In genomic region chr7:117025891-117026290, GRCh38 we compare ENCODE assay signal across 17 cellular contexts.
DNase-seq lines count a peak whose midpoint lies in the region; ATAC-seq and TF ChIP-seq lines count a peak whose summit lies in the region.
"Had no signal": no experiment of that assay in that cellular context is flagged by ENCODE, and none has a peak within 500 bp of the region (broad histone marks: within the 10 kb centered on the region; RNA-seq: fewer than 3 reads in every experiment).

No MANE protein-coding gene starts in this region.

- no peak overlapping the region for H4K5ac ChIP-seq in IMR-90 (ENCODE audit: low read depth, low read length)

- H2AFZ ChIP-seq in IMR-90 (replicated peaks; ENCODE audit: low read length, poor library complexity): no peak overlapping the region
- H2AFZ ChIP-seq: GM23338, PC-9 had no signal

- H3K36me3 Mint-ChIP-seq in chondrocyte (ENCODE audit: low read depth): peaks cover 15% of the 10 kb centered on the region
- H3K36me3 Mint-ChIP-seq in glutamatergic neuron (ENCODE audit: unreplicated experiment): peaks cover 15% of the 10 kb centered on the region

- POLR2A ChIA-PET in IMR-90 (lab: Charles Lee; ENCODE audit: unreplicated experiment): no interaction called here

- no peaks in the 10 kb centered on the region for H3K9me1 ChIP-seq in IMR-90 (ENCODE audit: insufficient read depth, low read length)

- H3K27me3 ChIP-seq in IMR-90 (ENCODE audit: control insufficient read depth, insufficient read depth, low read length): no peaks in the 10 kb centered on the region
- H3K27me3 ChIP-seq: MG63 had no signal

- peak overlapping the region; percentile 26 for H2BK5ac ChIP-seq in IMR-90 (ENCODE audit: low read depth, low read length, poor library complexity, severe bottlenecking)

- intact Hi-C loops in IMR-90 (cut with micrococcal nuclease): no loop called here

- no peak overlapping the region for H3K9ac ChIP-seq in IMR-90 (ENCODE audit: low read depth, low read length)
- H3K9ac ChIP-seq: SK-N-SH had no signal

- peak overlapping the region; percentile 5 for H3K27ac Mint-ChIP-seq in chondrocyte (ENCODE audit: unreplicated experiment)
- H3K27ac Mint-ChIP-seq in glutamatergic neuron (ENCODE audit: unreplicated experiment): no peak overlapping the region

- in situ Hi-C loops in IMR-90 (cut with MboI; ENCODE audit: low sequenced_read_pairs): no loop called here

- no peak overlapping the region for H3K27ac ChIP-seq in IMR-90 (ENCODE audit: insufficient read depth, low read length)
- H3K27ac ChIP-seq: PC-9 had no signal

- peaks cover 15% of the 10 kb centered on the region for H3K9me3 Mint-ChIP-seq in chondrocyte (ENCODE audit: low read depth)
- peaks cover 6% of the 10 kb centered on the region for H3K9me3 Mint-ChIP-seq in glutamatergic neuron (ENCODE audit: unreplicated experiment)

- peak; percentile 53 for DNase-seq in COLO829 (ENCODE audit: low spot score)
- DNase-seq in IMR-90: peak; percentile 21
- DNase-seq in chondrocyte (ENCODE audit: low spot score): no peak
- DNase-seq in glutamatergic neuron: no peak
- no peak for DNase-seq in SIG-M5 treated with dmso at 0.1 percent for 504 hours (lab: John Stamatoyannopoulos, UW; ENCODE audit: unreplicated experiment)
- DNase-seq: C1 segment of cervical spinal cord, MG63, NCI-H1092, NCI-H1694, NCI-H510A treated with DMSO at 0.1 percent for 48 hours, PC-9, SK-N-SH had no signal

- H3K4ac ChIP-seq in IMR-90 (ENCODE audit: low read depth, low read length): no peak overlapping the region

- H3K4me3 ChIP-seq in IMR-90 (ENCODE audit: insufficient read depth, low read depth, low read length): no peak overlapping the region
- H3K4me3 ChIP-seq: GM23338, MG63, PC-9 had no signal

- no peaks in the 10 kb centered on the region for H4K20me1 ChIP-seq in IMR-90 (ENCODE audit: insufficient read depth, low read length)

- H3K23ac ChIP-seq in IMR-90 (ENCODE audit: low read depth, low read length): no peak overlapping the region

- TF ChIP-seq CTCF in IMR-90 (conservative IDR thresholded peaks at IDR 0.05; ENCODE audit: low read depth, low read length): no peak
- TF ChIP-seq CTCF in chondrocyte (IDR thresholded peaks at IDR 0.05): no peak
- no peak for TF ChIP-seq CTCF in glutamatergic neuron (IDR thresholded peaks at IDR 0.05; ENCODE audit: partially characterized antibody, unreplicated experiment)

- no peak overlapping the region for H3K56ac ChIP-seq in IMR-90 (ENCODE audit: extremely low read depth, insufficient read depth, low read length)

- H3K4me1 Mint-ChIP-seq in chondrocyte (ENCODE audit: low read depth) (peaks cover 44% of the 10 kb centered on the region), glutamatergic neuron (ENCODE audit: low read depth, unreplicated experiment) (peaks cover 7% of the 10 kb centered on the region)

- TF ChIP-seq POLR2A in IMR-90 (IDR thresholded peaks at IDR 0.05; ENCODE audit: low read depth, low read length): no peak

- CTCF ChIA-PET in IMR-90 (lab: Yijun Ruan, JAX): no interaction called here

- no peak overlapping the region for H2AK9ac ChIP-seq in IMR-90 (replicated peaks; ENCODE audit: low read depth, low read length, poor library complexity)

- H3K14ac ChIP-seq in IMR-90 (replicated peaks; ENCODE audit: low read depth, low read length): no peak overlapping the region

- 0 out of 2 replicates have a peak, but pooled peaks have one; percentile 17 for ATAC-seq in IMR-90 (ENCODE audit: low read depth)
- no peak for ATAC-seq in HG02763 (IDR thresholded peaks at IDR 0.05; ENCODE audit: unreplicated experiment)
- ATAC-seq in HG02759 (IDR thresholded peaks at IDR 0.05; ENCODE audit: unreplicated experiment): no peak
- ATAC-seq in GM19467 (IDR thresholded peaks at IDR 0.05; ENCODE audit: unreplicated experiment): no peak
- ATAC-seq: GM23338, HepG2 had no signal

- H4K8ac ChIP-seq in IMR-90 (ENCODE audit: low read depth in 2 of 2, low read length in 2 of 2): no peak overlapping the region

- no peak overlapping the region for H3K4me2 ChIP-seq in IMR-90 (ENCODE audit: low read depth, low read length)
- H3K4me2 ChIP-seq: GM23338, PC-9, SK-N-SH had no signal

- TF ChIP-seq RAD21 in IMR-90 (IDR thresholded peaks at IDR 0.05; ENCODE audit: low read length): no peak

- no peak overlapping the region for H2BK20ac ChIP-seq in IMR-90 (ENCODE audit: low read depth, low read length)

- no peaks in the 10 kb centered on the region for H3K36me3 ChIP-seq in IMR-90 (ENCODE audit: control insufficient read depth, insufficient read depth, low read length)
- H3K36me3 ChIP-seq: MG63 had no signal

- H2AK5ac ChIP-seq in IMR-90 (ENCODE audit: low read depth, low read length): no peak overlapping the region

- H2BK120ac ChIP-seq in IMR-90 (ENCODE audit: low read depth, low read length): no peak overlapping the region

- 0 out of 2 replicates have a peak, but pooled peaks cover 2% of the 10 kb centered on the region for H3K9me3 ChIP-seq in IMR-90 (ENCODE audit: control insufficient read depth, insufficient read depth, low read length)

- no peak overlapping the region for H3K4me3 Mint-ChIP-seq in chondrocyte (ENCODE audit: unreplicated experiment)
- peak overlapping the region; percentile 41 for H3K4me3 Mint-ChIP-seq in glutamatergic neuron (ENCODE audit: unreplicated experiment)
- H3K4me3 Mint-ChIP-seq: GM23338 had no signal

- H2BK15ac ChIP-seq in IMR-90 (ENCODE audit: low read depth, low read length): no peak overlapping the region

- H3K79me1 ChIP-seq in IMR-90 (ENCODE audit: low read depth in 1 of 2, low read length in 2 of 2): peaks cover 22 to 34% of the 10 kb centered on the region in 2 experiments

- no peaks in the 10 kb centered on the region for H3K27me3 Mint-ChIP-seq in chondrocyte (ENCODE audit: low read depth)
- H3K27me3 Mint-ChIP-seq in glutamatergic neuron (ENCODE audit: unreplicated experiment): peaks cover 2% of the 10 kb centered on the region

- no peak overlapping the region for H4K91ac ChIP-seq in IMR-90 (ENCODE audit: insufficient read depth, low read depth, low read length)

- dilution Hi-C loops in IMR-90 (cut with HindIII; ENCODE audit: low sequenced_read_pairs, unreplicated experiment): no loop called here

- no peak overlapping the region for H3K18ac ChIP-seq in IMR-90 (ENCODE audit: low read depth, low read length)

- no TSS peak for BruUV-seq in IMR-90 (replicated peaks; lab: Mats Ljungman, UMichigan)

- peaks cover 2% of the 10 kb centered on the region; the same call in 1 of the 2 replicates for H3K4me1 ChIP-seq in IMR-90 (ENCODE audit: control insufficient read depth, insufficient read depth, low read length)

TF ChIP-seq in IMR-90, 13 proteins besides CTCF, POLR2A, EP300 and RAD21:
- TF ChIP-seq CEBPB (IDR thresholded peaks at IDR 0.05; ENCODE audit: low read depth, low read length): no peak
- no peak for TF ChIP-seq USF2 (IDR thresholded peaks at IDR 0.05; ENCODE audit: low read depth, low read length)
- no peak for TF ChIP-seq RCOR1 (IDR thresholded peaks at IDR 0.05; ENCODE audit: insufficient replicate concordance, low read length)
- TF ChIP-seq MAFK (IDR thresholded peaks at IDR 0.05; ENCODE audit: low read depth, low read length): no peak
- TF ChIP-seq BHLHE40 (IDR thresholded peaks at IDR 0.05; ENCODE audit: low read depth, low read length): no peak
- TF ChIP-seq MXI1 (IDR thresholded peaks at IDR 0.05; ENCODE audit: borderline replicate concordance, low read depth, low read length): no peak
- no peak for TF ChIP-seq ELK1 (IDR thresholded peaks at IDR 0.05; ENCODE audit: borderline replicate concordance, low read depth, low read length)
- TF ChIP-seq CHD1 (IDR thresholded peaks at IDR 0.05; ENCODE audit: low read depth, low read length): no peak
- no peak for TF ChIP-seq RFX5 (IDR thresholded peaks at IDR 0.05; ENCODE audit: low read depth, low read length)

Comparison
In these comparisons a context has a peak if more than half of its experiments do, and no peak if none do; other contexts are left out.
1. DNase-seq: peak in COLO829 (single experiment) and IMR-90 (single experiment); none in chondrocyte (single experiment), glutamatergic neuron (single experiment) and SIG-M5 treated with dmso at 0.1 percent for 504 hours (single experiment).